ENCODE assay signal across 8 cellular contexts in the genomic region with DNA sequence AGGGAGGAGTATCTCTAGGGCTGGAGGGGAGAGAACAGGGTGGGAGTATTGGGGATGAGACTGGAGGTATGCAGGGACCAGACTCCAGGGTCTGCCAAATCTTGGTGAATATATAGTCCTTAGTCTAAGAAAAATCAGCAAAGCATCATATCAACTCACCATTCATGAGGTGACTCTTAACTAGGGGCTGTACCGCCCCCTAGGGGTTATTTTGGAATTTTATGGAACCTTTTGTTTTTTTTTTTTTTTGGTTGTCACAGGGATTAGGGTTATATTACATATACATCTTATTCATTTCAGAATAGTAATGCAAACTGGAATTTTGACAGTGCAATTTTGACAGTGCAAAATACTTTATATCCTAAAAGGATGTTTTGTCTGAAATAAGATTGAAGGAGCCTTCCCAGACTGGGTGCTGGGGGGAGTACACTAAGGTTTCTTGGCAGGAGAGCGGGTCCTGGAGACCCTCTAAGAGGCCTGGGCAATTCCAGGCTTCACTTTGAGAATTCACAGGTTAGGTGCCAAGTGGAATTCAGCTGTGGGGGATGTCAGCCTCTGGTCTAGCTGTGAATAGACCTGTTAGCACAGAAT. TPM values are rescaled to one million over a fixed set of nuclear protein-coding genes. Genes with fewer than 3 reads are reported as not detected.
DNase-seq lines count a peak whose midpoint lies in the region; ATAC-seq, FAIRE-seq and TF ChIP-seq lines count a peak whose summit lies in the region.

No MANE protein-coding gene starts in this region.

- no TSS peak for BruUV-seq in Calu3 (replicated peaks; lab: Mats Ljungman, UMichigan)

- TF ChIP-seq EP300 in suprapubic skin (IDR thresholded peaks at IDR 0.05), result no peak

- CTCF ChIA-PET in Calu3 (lab: Charles Lee), result interaction anchor here (2.3 kb wide), 1 partner anchor 69 kb away, joined by 7 read pairs; no protein-coding TSS in a partner anchor

- H3K9me3 ChIP-seq in suprapubic skin, result no peaks in the 10 kb centered on the region

- peaks cover 85% of the 10 kb centered on the region for H3K4me1 Mint-ChIP-seq in Calu3 (ENCODE audit: low read depth, unreplicated experiment)
- H3K4me1 Mint-ChIP-seq in activated naive CD8-positive, alpha-beta T cell treated with anti-CD3 and anti-CD28 coated beads for 36 hours, result peaks cover 66% of the 10 kb centered on the region

- intact Hi-C loops in Calu3 (cut with micrococcal nuclease; ENCODE audit: unreplicated experiment), result loop anchor here (2.0 to 5.0 kb wide), 2 partner anchors 102 to 222 kb away; no protein-coding TSS in a partner anchor

- H3K36me3 Mint-ChIP-seq in Calu3 (ENCODE audit: insufficient read depth, unreplicated experiment), result peaks cover 68% of the 10 kb centered on the region
- H3K36me3 Mint-ChIP-seq in activated naive CD8-positive, alpha-beta T cell treated with anti-CD3 and anti-CD28 coated beads for 36 hours, result peaks cover 12% of the 10 kb centered on the region

- H3K27ac Mint-ChIP-seq in Calu3 (ENCODE audit: unreplicated experiment), result peak overlapping the region; percentile 50
- H3K27ac Mint-ChIP-seq in activated naive CD8-positive, alpha-beta T cell treated with anti-CD3 and anti-CD28 coated beads for 36 hours, result peak overlapping the region; percentile 37

- peak overlapping the region; percentile 48 for H3K4me3 Mint-ChIP-seq in Calu3 (ENCODE audit: low read depth, unreplicated experiment)
- no peak overlapping the region for H3K4me3 Mint-ChIP-seq in activated naive CD8-positive, alpha-beta T cell treated with anti-CD3 and anti-CD28 coated beads for 36 hours

- H3K36me3 ChIP-seq in suprapubic skin, result no peaks in the 10 kb centered on the region

- H3K9me3 Mint-ChIP-seq in Calu3 (ENCODE audit: low read depth, unreplicated experiment), result no peaks in the 10 kb centered on the region
- H3K9me3 Mint-ChIP-seq in activated naive CD8-positive, alpha-beta T cell treated with anti-CD3 and anti-CD28 coated beads for 36 hours, result no peaks in the 10 kb centered on the region

- no peak overlapping the region for H3K27ac ChIP-seq in suprapubic skin

- TF ChIP-seq CTCF in Calu3 (IDR thresholded peaks at IDR 0.05; ENCODE audit: unreplicated experiment) (peak; percentile 35), NB4 (IDR thresholded peaks at IDR 0.05; ENCODE audit: low read depth, low read length) (peak; percentile 28), suprapubic skin (IDR thresholded peaks at IDR 0.05) (peak; percentile 19 to 40)

- 35% methylated on average over 2 of the region's 2 CpGs for WGBS in suprapubic skin

- no peak for ATAC-seq in GM21390 (IDR thresholded peaks at IDR 0.05; ENCODE audit: unreplicated experiment)
- no peak for ATAC-seq in HG02763 (IDR thresholded peaks at IDR 0.05; ENCODE audit: unreplicated experiment)

- TF ChIP-seq POLR2A in NB4 (IDR thresholded peaks at IDR 0.05; ENCODE audit: extremely low read depth, insufficient read length) (no peak), suprapubic skin (IDR thresholded peaks at IDR 0.05) (no peak)

- no peak overlapping the region for H3K4me3 ChIP-seq in NB4 (ENCODE audit: low read depth, low read length)
- H3K4me3 ChIP-seq in suprapubic skin, result no peak overlapping the region

- peaks cover 39% of the 10 kb centered on the region for H3K4me1 ChIP-seq in suprapubic skin

- peak; percentile 53 for DNase-seq in Calu3
- DNase-seq in NB4 (ENCODE audit: low read depth), result peak; percentile 75
- no peak for DNase-seq in activated naive CD8-positive, alpha-beta T cell treated with anti-CD3 and anti-CD28 coated beads for 36 hours
- DNase-seq in iPS-NIHi11 (ENCODE audit: low spot score), result peak; percentile 34
- no peak for DNase-seq in suprapubic skin (ENCODE audit: low spot score in 2 of 2)

- H3K27me3 Mint-ChIP-seq in Calu3 (ENCODE audit: unreplicated experiment), result no peaks in the 10 kb centered on the region
- no peaks in the 10 kb centered on the region for H3K27me3 Mint-ChIP-seq in activated naive CD8-positive, alpha-beta T cell treated with anti-CD3 and anti-CD28 coated beads for 36 hours

- no peaks in the 10 kb centered on the region for H3K27me3 ChIP-seq in suprapubic skin

- peak; percentile 97 for FAIRE-seq in A204.1 (lab: Jason Lieb, UNC)

RNA-seq across cellular contexts. Expression of gene CMTM7, which starts 7.5 kb away (rescaled TPM):
- total RNA-seq in Calu3 (2022) (113 and 131 TPM in 2 replicates), suprapubic skin (10 to 100 TPM in 2 of 4 donors, 1 to 10 TPM in 2; 7.5 to 14.7 (median 10.9) TPM)
- total RNA-seq in activated naive CD8-positive, alpha-beta T cell treated with anti-CD3 and anti-CD28 coated beads for 36 hours, result 10 to 100 TPM; 39.2 to 39.8 TPM

Comparison
In these comparisons a context has a peak if more than half of its experiments do, and no peak if none do; other contexts are left out.
1. DNase-seq: peak in Calu3 (single experiment), NB4 (single experiment) and iPS-NIHi11 (single experiment); none in activated naive CD8-positive, alpha-beta T cell treated with anti-CD3 and anti-CD28 coated beads for 36 hours (single experiment) and suprapubic skin (0 of 2).
2. Peak in every context shown above with its lines, with median percentiles within 50 percentile points of each other: CTCF ChIP-seq.